ENCODE assay signal across 1 cellular context in genomic region chr5:147169399-147169798, GRCh38.
A peak's percentile ranks its signal among the peaks of the same experiment; 100 is the strongest.
TF ChIP-seq lines count a peak whose summit lies in the region.

No MANE protein-coding gene starts in this region.

TF ChIP-seq in HepG2, 621 proteins besides CTCF, POLR2A, EP300 and RAD21 (continued from another document and continues in another):
- TF ChIP-seq ZBED4 (CRISPR knock-in tag; IDR thresholded peaks at IDR 0.05; ENCODE audit: borderline replicate concordance) (no peak), ZFP36L2 (CRISPR knock-in tag; IDR thresholded peaks at IDR 0.05) (no peak), ZNF232 (CRISPR knock-in tag; IDR thresholded peaks at IDR 0.05; ENCODE audit: borderline replicate concordance) (no peak), MTF1 (CRISPR knock-in tag; IDR thresholded peaks at IDR 0.05) (no peak), NFE2L1 (CRISPR knock-in tag; IDR thresholded peaks at IDR 0.05; ENCODE audit: borderline replicate concordance) (no peak), MNT (IDR thresholded peaks at IDR 0.05) (no peak), ZNF275 (CRISPR knock-in tag; IDR thresholded peaks at IDR 0.05; ENCODE audit: borderline replicate concordance) (no peak), ZFX (CRISPR knock-in tag; IDR thresholded peaks at IDR 0.05; ENCODE audit: low read depth) (no peak), SALL2 (CRISPR knock-in tag; IDR thresholded peaks at IDR 0.05) (no peak), ZMAT3 (CRISPR knock-in tag; conservative IDR thresholded peaks at IDR 0.05) (no peak), HMGXB3 (CRISPR knock-in tag; IDR thresholded peaks at IDR 0.05; ENCODE audit: borderline replicate concordance) (no peak), ZFP41 (CRISPR knock-in tag; IDR thresholded peaks at IDR 0.05; ENCODE audit: borderline replicate concordance) (no peak), MED13 (CRISPR knock-in tag; IDR thresholded peaks at IDR 0.05) (no peak), FOXM1 (CRISPR knock-in tag; IDR thresholded peaks at IDR 0.05) (no peak), MIXL1 (CRISPR knock-in tag; IDR thresholded peaks at IDR 0.05) (0 out of 2 replicates have a peak, but pooled peaks have one; percentile 16), PCBP1 (IDR thresholded peaks at IDR 0.05; ENCODE audit: borderline replicate concordance, low read depth, low read length) (no peak), HNF1A (IDR thresholded peaks at IDR 0.05; ENCODE audit: low read depth) (no peak), HNF1A (CRISPR knock-in tag; IDR thresholded peaks at IDR 0.05; ENCODE audit: borderline replicate concordance) (no peak), E2F5 (CRISPR knock-in tag; conservative IDR thresholded peaks at IDR 0.05) (no peak), SMYD3 (CRISPR knock-in tag; IDR thresholded peaks at IDR 0.05) (no peak), IRF1 (CRISPR knock-in tag; IDR thresholded peaks at IDR 0.05; ENCODE audit: low read depth) (no peak), ZNF180 (CRISPR knock-in tag; IDR thresholded peaks at IDR 0.05; ENCODE audit: borderline replicate concordance, low read depth) (no peak), MZF1 (CRISPR knock-in tag; IDR thresholded peaks at IDR 0.05; ENCODE audit: borderline replicate concordance) (no peak), E2F1 (CRISPR knock-in tag; IDR thresholded peaks at IDR 0.05) (no peak), SOX13 (IDR thresholded peaks at IDR 0.05) (no peak), SOX13 (CRISPR knock-in tag; conservative IDR thresholded peaks at IDR 0.05 in 1 of 2, IDR thresholded peaks at IDR 0.05 in 1 of 2) (no peak), TARDBP (CRISPR knock-in tag; IDR thresholded peaks at IDR 0.05) (no peak), NCOR1 (IDR thresholded peaks at IDR 0.05; ENCODE audit: borderline replicate concordance, low read length) (no peak; the same call in 1 of the 2 replicates), ZNF556 (CRISPR knock-in tag; IDR thresholded peaks at IDR 0.05; ENCODE audit: borderline replicate concordance) (no peak), TBP (CRISPR knock-in tag; IDR thresholded peaks at IDR 0.05) (no peak), ZNF33A (CRISPR knock-in tag; IDR thresholded peaks at IDR 0.05; ENCODE audit: borderline replicate concordance) (no peak), PPARG (CRISPR knock-in tag; conservative IDR thresholded peaks at IDR 0.05) (peak; percentile 94), RCOR2 (CRISPR knock-in tag; IDR thresholded peaks at IDR 0.05) (no peak), UBTF (CRISPR knock-in tag; IDR thresholded peaks at IDR 0.05) (no peak), RFXANK (CRISPR knock-in tag; IDR thresholded peaks at IDR 0.05) (no peak)
